In genomic region chr9:3920586-3921582, GRCh38 we compare ENCODE assay signal across 1 cellular context.
TF ChIP-seq lines count a peak whose summit lies in the region.

No MANE protein-coding gene starts in this region.

TF ChIP-seq in GM23338, 12 proteins besides CTCF, POLR2A, EP300 and RAD21 (continued from another document):
- no peak for TF ChIP-seq ETS1 (IDR thresholded peaks at IDR 0.05)
- no peak for TF ChIP-seq ZNF114 (CRISPR knock-in tag; IDR thresholded peaks at IDR 0.05)
- TF ChIP-seq, protein P1, sequence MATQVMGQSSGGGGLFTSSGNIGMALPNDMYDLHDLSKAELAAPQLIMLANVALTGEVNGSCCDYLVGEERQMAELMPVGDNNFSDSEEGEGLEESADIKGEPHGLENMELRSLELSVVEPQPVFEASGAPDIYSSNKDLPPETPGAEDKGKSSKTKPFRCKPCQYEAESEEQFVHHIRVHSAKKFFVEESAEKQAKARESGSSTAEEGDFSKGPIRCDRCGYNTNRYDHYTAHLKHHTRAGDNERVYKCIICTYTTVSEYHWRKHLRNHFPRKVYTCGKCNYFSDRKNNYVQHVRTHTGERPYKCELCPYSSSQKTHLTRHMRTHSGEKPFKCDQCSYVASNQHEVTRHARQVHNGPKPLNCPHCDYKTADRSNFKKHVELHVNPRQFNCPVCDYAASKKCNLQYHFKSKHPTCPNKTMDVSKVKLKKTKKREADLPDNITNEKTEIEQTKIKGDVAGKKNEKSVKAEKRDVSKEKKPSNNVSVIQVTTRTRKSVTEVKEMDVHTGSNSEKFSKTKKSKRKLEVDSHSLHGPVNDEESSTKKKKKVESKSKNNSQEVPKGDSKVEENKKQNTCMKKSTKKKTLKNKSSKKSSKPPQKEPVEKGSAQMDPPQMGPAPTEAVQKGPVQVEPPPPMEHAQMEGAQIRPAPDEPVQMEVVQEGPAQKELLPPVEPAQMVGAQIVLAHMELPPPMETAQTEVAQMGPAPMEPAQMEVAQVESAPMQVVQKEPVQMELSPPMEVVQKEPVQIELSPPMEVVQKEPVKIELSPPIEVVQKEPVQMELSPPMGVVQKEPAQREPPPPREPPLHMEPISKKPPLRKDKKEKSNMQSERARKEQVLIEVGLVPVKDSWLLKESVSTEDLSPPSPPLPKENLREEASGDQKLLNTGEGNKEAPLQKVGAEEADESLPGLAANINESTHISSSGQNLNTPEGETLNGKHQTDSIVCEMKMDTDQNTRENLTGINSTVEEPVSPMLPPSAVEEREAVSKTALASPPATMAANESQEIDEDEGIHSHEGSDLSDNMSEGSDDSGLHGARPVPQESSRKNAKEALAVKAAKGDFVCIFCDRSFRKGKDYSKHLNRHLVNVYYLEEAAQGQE (IDR thresholded peaks at IDR 0.05; ENCODE audit: unreplicated experiment): no peak
- TF ChIP-seq STAT1 (IDR thresholded peaks at IDR 0.05; ENCODE audit: unreplicated experiment): no peak
